Comparison of ENCODE assay signal across 31 cellular contexts in the genomic region with DNA sequence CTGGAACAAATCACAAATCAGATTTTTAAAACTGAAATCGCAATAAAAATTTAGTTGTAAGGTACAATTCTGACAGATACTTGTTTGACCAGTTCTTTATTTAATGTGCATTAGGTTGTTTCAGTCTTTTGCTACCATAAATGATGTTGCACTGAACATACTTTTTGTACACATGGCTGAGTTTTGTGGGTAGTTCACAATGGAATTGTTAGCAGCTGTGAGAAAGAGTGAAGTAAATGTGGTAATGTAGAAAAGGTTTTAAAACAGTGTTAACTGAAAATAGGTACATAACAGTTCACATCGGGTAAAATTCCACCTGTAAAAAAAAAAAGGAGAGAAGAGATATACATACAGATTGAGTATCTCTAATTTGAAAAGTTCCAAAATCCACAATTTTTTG. TPM values are rescaled to one million over a fixed set of nuclear protein-coding genes. Genes with fewer than 3 reads are reported as not detected.
DNase-seq lines count a peak whose midpoint lies in the region; ATAC-seq, FAIRE-seq and TF ChIP-seq lines count a peak whose summit lies in the region.
"Had no signal": no experiment of that assay in that cellular context is flagged by ENCODE, and none has a peak within 500 bp of the region (broad histone marks: within the 10 kb centered on the region; RNA-seq: fewer than 3 reads in every experiment).

No MANE protein-coding gene starts in this region.

- H3F3A ChIP-seq in OCI-LY1 (ENCODE audit: insufficient read depth, low read length) = 0 out of 2 replicates have a peak, but pooled peaks cover 5% of the 10 kb centered on the region

- TF ChIP-seq POLR2A in HepG2 (IDR thresholded peaks at IDR 0.05; ENCODE audit: insufficient read depth in 1 of 2, low read depth in 2 of 2, low read length in 2 of 2) (no peak), right lobe of liver (IDR thresholded peaks at IDR 0.05) (no peak)

- DNase-seq in HepG2 (ENCODE audit: low spot score) (no peak), right lobe of liver (no peak), coronary artery (ENCODE audit: low spot score) (no peak), heart right ventricle (no peak), MCF 10A (ENCODE audit: unreplicated experiment) (no peak), OCI-M2 (lab: John Stamatoyannopoulos, UW; ENCODE audit: unreplicated experiment) (no peak)
- no peak for DNase-seq in activated T-cell treated with anti-CD3 and anti-CD28 coated beads, Interleukin-2, amount 50 U/mL, for 1 hour
- DNase-seq: 8988T; activated CD4-positive, alpha-beta memory T cell treated with anti-CD3 and anti-CD28 coated beads, Interleukin-2, amount 10 ng/mL, durations not matched to agents 7 days and 5 days; activated CD4-positive, alpha-beta T cell treated with anti-CD3 and anti-CD28 coated beads for 1 hour; activated CD8-positive, alpha-beta memory T cell treated with anti-CD3 and anti-CD28 coated beads, Interleukin-2, amount 50 U/mL, for 48 hours; caudate nucleus; dermis blood vessel endothelial cell; foreskin keratinocyte; HCEC 1CT; Kasumi-1; left colon; mammary epithelial cell; NCI-H1092 treated with DMSO at 0.1 percent for 48 hours; NCI-H2029; posterior cingulate gyrus; right cardiac atrium; RPMI8226; spleen; stimulated activated CD4-positive, alpha-beta T cell treated with anti-CD3 and anti-CD28 coated beads, Interleukin-2, amount 100 ng/mL, for 48 hours had no signal

- H3K27me3 ChIP-seq in HepG2 (ENCODE audit: control insufficient read depth in 1 of 2, insufficient read depth in 2 of 2, low read length in 2 of 2) (no peaks in the 10 kb centered on the region), right lobe of liver (no peaks in the 10 kb centered on the region), OCI-LY1 (ENCODE audit: insufficient read depth, low read length) (no peaks in the 10 kb centered on the region), heart right ventricle (no peaks in the 10 kb centered on the region)
- H3K27me3 ChIP-seq: ascending aorta, esophagus muscularis mucosa, foreskin keratinocyte, hepatocyte, spleen had no signal

- H3K4me3 Mint-ChIP-seq in MCF 10A (ENCODE audit: unreplicated experiment) = no peak overlapping the region
- H3K4me3 Mint-ChIP-seq: activated CD4-positive, alpha-beta memory T cell treated with anti-CD3 and anti-CD28 coated beads, Interleukin-2, amount 10 ng/mL, durations not matched to agents 7 days and 5 days; neural crest cell had no signal

- H3K27ac Mint-ChIP-seq in MCF 10A (ENCODE audit: low read depth, unreplicated experiment) = no peak overlapping the region
- H3K27ac Mint-ChIP-seq: activated CD4-positive, alpha-beta memory T cell treated with anti-CD3 and anti-CD28 coated beads, Interleukin-2, amount 10 ng/mL, durations not matched to agents 7 days and 5 days; activated naive CD4-positive, alpha-beta T cell treated with anti-CD3 and anti-CD28 coated beads, Interleukin-2, amount 50 U/mL, for 72 hours had no signal

- H3K79me2 ChIP-seq in HepG2 (ENCODE audit: insufficient read depth, low read length) = peaks cover 34% of the 10 kb centered on the region
- H3K79me2 ChIP-seq in OCI-LY1 (ENCODE audit: insufficient read depth, low read length) = peaks cover 32% of the 10 kb centered on the region

- H3K27me3 Mint-ChIP-seq in MCF 10A (ENCODE audit: insufficient read depth, unreplicated experiment) = no peaks in the 10 kb centered on the region
- H3K27me3 Mint-ChIP-seq: activated CD4-positive, alpha-beta memory T cell treated with anti-CD3 and anti-CD28 coated beads, Interleukin-2, amount 10 ng/mL, durations not matched to agents 7 days and 5 days had no signal

- H3K4me1 ChIP-seq in HepG2 (ENCODE audit: insufficient read depth, low read length) = peaks cover 54% of the 10 kb centered on the region
- peaks cover 0 to 7% (median 0%) of the 10 kb centered on the region in 4 donors for H3K4me1 ChIP-seq in right lobe of liver
- H3K4me1 ChIP-seq in OCI-LY1 (ENCODE audit: insufficient read depth, low read length, severe bottlenecking) = peaks cover 100% of the 10 kb centered on the region
- H3K4me1 ChIP-seq in heart right ventricle = peaks cover 0 to 21% (median 12%) of the 10 kb centered on the region in 9 donors
- H3K4me1 ChIP-seq: foreskin keratinocyte had no signal

- H3K36me3 ChIP-seq in HepG2 (replicated peaks in 1 of 2; ENCODE audit: control insufficient read depth in 1 of 2, insufficient read depth in 2 of 2, low read length in 2 of 2) = peaks cover 2 to 21% of the 10 kb centered on the region in 2 experiments; a peak in 4 of 5 replicates
- H3K36me3 ChIP-seq in right lobe of liver = peaks cover 0 to 9% (median 3%) of the 10 kb centered on the region in 4 donors
- H3K36me3 ChIP-seq in OCI-LY1 (ENCODE audit: insufficient read depth, low read length) = peaks cover 32% of the 10 kb centered on the region; the same call in 1 of the 2 replicates
- peaks cover 0 to 52% (median 4%) of the 10 kb centered on the region in 9 donors for H3K36me3 ChIP-seq in heart right ventricle
- H3K36me3 ChIP-seq: ascending aorta had no signal

- CTCF ChIA-PET in HepG2 (lab: Yijun Ruan, JAX; ENCODE audit: low intra/inter-chr PET ratio, low total read pairs) (no interaction called here), MCF 10A (lab: Yijun Ruan, JAX) (no interaction called here)

- no peak for TF ChIP-seq EP300 in HepG2 (IDR thresholded peaks at IDR 0.05; ENCODE audit: low read depth in 2 of 2, low read length in 2 of 2)
- TF ChIP-seq EP300 in HepG2 (CRISPR knock-in tag; IDR thresholded peaks at IDR 0.05; ENCODE audit: borderline replicate concordance) = no peak

- no peaks in the 10 kb centered on the region for H3K4me1 Mint-ChIP-seq in MCF 10A (ENCODE audit: insufficient read depth, unreplicated experiment)
- H3K4me1 Mint-ChIP-seq: neural crest cell had no signal

- H3K36me3 Mint-ChIP-seq in MCF 10A (ENCODE audit: insufficient read depth, unreplicated experiment) = peaks cover 65% of the 10 kb centered on the region

- TF ChIP-seq RAD21 in HepG2 (CRISPR knock-in tag; IDR thresholded peaks at IDR 0.05) = no peak

- POLR2A ChIA-PET in HepG2 (lab: Yijun Ruan, JAX) = interaction anchor here (1.5 to 1.8 kb wide), 2 partner anchors 9 to 14 kb away, joined by 5 to 7 read pairs; no protein-coding TSS in a partner anchor
- POLR2A ChIA-PET in MCF 10A (lab: Yijun Ruan, JAX) = interaction anchor here (0.8 to 1.6 kb wide), 3 partner anchors 8 to 523 kb away, joined by 3 read pairs; no protein-coding TSS in a partner anchor

- WGBS in HepG2 (ENCODE audit: low lambda C conversion rate) = 89% methylated on average over 2 of the region's 2 CpGs
- WGBS in right lobe of liver (ENCODE audit: insufficient coverage, low coverage, low lambda C conversion rate, missing lambda C conversion rate) = 90% methylated on average over 2 of the region's 2 CpGs
- 91 to 94% methylated on average over 2 of the region's 2 CpGs for WGBS in heart right ventricle, 2 donors

- TF ChIP-seq CTCF in HepG2 (CRISPR knock-in tag; IDR thresholded peaks at IDR 0.05) (no peak), right lobe of liver (IDR thresholded peaks at IDR 0.05) (no peak), OCI-LY1 (IDR thresholded peaks at IDR 0.05; ENCODE audit: low read length) (no peak), coronary artery (IDR thresholded peaks at IDR 0.05) (no peak), heart right ventricle (IDR thresholded peaks at IDR 0.05) (no peak), MCF 10A (IDR thresholded peaks at IDR 0.05; ENCODE audit: unreplicated experiment) (no peak)

- H3K9ac ChIP-seq in HepG2 (ENCODE audit: insufficient read depth, low read depth, low read length) (peak overlapping the region; percentile 49; the same call in 1 of the 2 replicates), OCI-LY1 (ENCODE audit: low read length) (peak overlapping the region; percentile 60)

- H4K20me1 ChIP-seq in HepG2 (ENCODE audit: insufficient read depth, low read length) = no peaks in the 10 kb centered on the region
- no peaks in the 10 kb centered on the region for H4K20me1 ChIP-seq in OCI-LY1 (ENCODE audit: insufficient read depth, low read length)

- H3K4me2 ChIP-seq in HepG2 (ENCODE audit: low read depth, low read length) (peak overlapping the region; percentile 46; the same call in 1 of the 2 replicates), OCI-LY1 (ENCODE audit: low read length) (peak overlapping the region; percentile 63)
- H3K4me2 ChIP-seq: hepatocyte had no signal

- in situ Hi-C loops in HepG2 (cut with HindIII; ENCODE audit: extremely low pct_ligation_motif_present, low pct_unique_long_range_greater_than_20kb) = no loop called here

- H3K9me3 ChIP-seq in HepG2 (ENCODE audit: low read length) (no peaks in the 10 kb centered on the region), right lobe of liver (no peaks in the 10 kb centered on the region), OCI-LY1 (ENCODE audit: low read length) (no peaks in the 10 kb centered on the region), heart right ventricle (no peaks in the 10 kb centered on the region)
- H3K9me3 ChIP-seq: ascending aorta, esophagus muscularis mucosa, spleen had no signal

- no peak for FAIRE-seq in HepG2 (lab: Jason Lieb, UNC)

- no peaks in the 10 kb centered on the region for H3K9me3 Mint-ChIP-seq in MCF 10A (ENCODE audit: unreplicated experiment)
- H3K9me3 Mint-ChIP-seq: activated CD4-positive, alpha-beta memory T cell treated with anti-CD3 and anti-CD28 coated beads, Interleukin-2, amount 10 ng/mL, durations not matched to agents 7 days and 5 days; activated naive CD4-positive, alpha-beta T cell treated with anti-CD3 and anti-CD28 coated beads, Interleukin-2, amount 50 U/mL, for 72 hours; neural crest cell had no signal

- H3K4me3 ChIP-seq in HepG2 (replicated peaks in 1 of 3; ENCODE audit: insufficient read depth in 1 of 3, low read depth in 2 of 3, low read length in 3 of 3) (no peak overlapping the region; a peak in 1 of 6 replicates), right lobe of liver (no peak overlapping the region), OCI-LY1 (ENCODE audit: low read depth, low read length, poor library complexity, severe bottlenecking) (peak overlapping the region; percentile 39), coronary artery (no peak overlapping the region), heart right ventricle (no peak overlapping the region)
- H3K4me3 ChIP-seq: ascending aorta, esophagus muscularis mucosa, hepatocyte, spleen had no signal

- intact Hi-C loops in HepG2 (cut with micrococcal nuclease; ENCODE audit: unreplicated experiment) (loop anchor here (2.0 kb wide), 1 partner anchor 14 kb away; no protein-coding TSS in a partner anchor), right lobe of liver (cut with DNase I) (no loop called here), heart right ventricle (cut with DNase I) (no loop called here), MCF 10A (cut with micrococcal nuclease) (no loop called here)

- H3K27ac ChIP-seq in HepG2 (ENCODE audit: extremely low read length, insufficient read depth, low read length) (peak overlapping the region; percentile 83), right lobe of liver (no peak overlapping the region), OCI-LY1 (ENCODE audit: low read depth, low read length, poor library complexity, severe bottlenecking) (peak overlapping the region; percentile 95), coronary artery (peak overlapping the region; percentile 22 to 54), heart right ventricle (no peak overlapping the region)
- H3K27ac ChIP-seq: esophagus muscularis mucosa, foreskin keratinocyte, hepatocyte had no signal

- ATAC-seq in HepG2 (no peak), right lobe of liver (no peak), heart right ventricle (no peak)
- ATAC-seq: activated naive CD4-positive, alpha-beta T cell treated with anti-CD3 and anti-CD28 coated beads, Interleukin-2, amount 50 U/mL, for 72 hours; foreskin keratinocyte; left colon had no signal

- BruUV-seq in HepG2 (replicated peaks; lab: Mats Ljungman, UMichigan) = no TSS peak
- BruUV-seq in MCF 10A (replicated peaks; lab: Mats Ljungman, UMichigan) = no TSS peak

- no peaks in the 10 kb centered on the region for H3K9me2 ChIP-seq in OCI-LY1 (ENCODE audit: low read depth, low read length)

- H2AFZ ChIP-seq in HepG2 (ENCODE audit: low read length) = no peak overlapping the region
- H2AFZ ChIP-seq in OCI-LY1 (ENCODE audit: low read length) = no peak overlapping the region
- H2AFZ ChIP-seq: hepatocyte had no signal

RNA-seq across cellular contexts. Expression of gene MRPS27, which starts 25.6 kb away (rescaled TPM):
- total RNA-seq in HepG2 (2016; rRNA removed; fragmentation: Illumina TruSeq; extraction: Trizol) = 115 and 139 TPM in 2 replicates
- 17.5 and 21.2 TPM in 2 replicates for total RNA-seq in HepG2 (2016; cell fraction: cytosol; rRNA removed; fragmentation: Illumina TruSeq; extraction: Trizol; ENCODE audit: low read depth)
- total RNA-seq in HepG2 (2016; cell fraction: insoluble cytoplasmic fraction; rRNA removed; fragmentation: Illumina TruSeq; extraction: Trizol) = 116 and 136 TPM in 2 replicates
- total RNA-seq in HepG2 (2016; cell fraction: membrane; rRNA removed; fragmentation: Illumina TruSeq; extraction: Trizol) = 84.2 and 94.1 TPM in 2 replicates
- total RNA-seq in HepG2 (2016; cell fraction: nucleus; rRNA removed; fragmentation: Illumina TruSeq; extraction: Trizol) = 105 and 107 TPM in 2 replicates
- 69.9 and 71.8 TPM in 2 replicates for polyA plus RNA-seq in HepG2 (2011; rRNA removed)
- 61.9 and 69.4 TPM in 2 replicates for polyA plus RNA-seq in HepG2 (2011; cell fraction: cytosol; rRNA removed)
- polyA plus RNA-seq in HepG2 (2011; cell fraction: nucleus; rRNA removed) = 35.6 and 40.4 TPM in 2 replicates
- polyA plus RNA-seq in HepG2 (2012) = 50.1 and 50.6 TPM in 2 replicates
- 15.3 and 16.9 TPM in 2 replicates for polyA plus RNA-seq in HepG2 (2016; cell fraction: cytosol; fragmentation: Illumina TruSeq; extraction: Trizol; ENCODE audit: low read depth)
- 115 and 117 TPM in 2 replicates for polyA plus RNA-seq in HepG2 (2016; cell fraction: insoluble cytoplasmic fraction; fragmentation: Illumina TruSeq; extraction: Trizol; ENCODE audit: low read depth)
- polyA plus RNA-seq in HepG2 (2016; cell fraction: membrane; fragmentation: Illumina TruSeq; extraction: Trizol; ENCODE audit: low read depth) = 55.5 and 63.7 TPM in 2 replicates
- polyA plus RNA-seq in HepG2 (2016; cell fraction: nucleus; fragmentation: Illumina TruSeq; extraction: Trizol; ENCODE audit: insufficient read depth, low read depth) = 77.0 and 147 TPM in 2 replicates
- 215 and 246 TPM in 2 replicates for polyA minus RNA-seq in HepG2 (2011; rRNA and poly(A)+ RNA removed; ENCODE audit: low replicate concordance)
- polyA minus RNA-seq in HepG2 (2011; cell fraction: cytosol; rRNA and poly(A)+ RNA removed) = 76.1 and 103 TPM in 2 replicates
- 93.1 and 114 TPM in 2 replicates for polyA minus RNA-seq in HepG2 (2011; cell fraction: nucleus; rRNA and poly(A)+ RNA removed)
- 10 to 100 TPM; 28.6 to 40.3 (median 36.0) TPM for total RNA-seq in right lobe of liver
- total RNA-seq in heart right ventricle = 10 to 100 TPM; 55.7 to 91.8 (median 79.2) TPM
- polyA plus RNA-seq in heart right ventricle = 10 to 100 TPM; 20.8 to 42.9 TPM
- 60.8 and 68.5 TPM in 2 replicates for total RNA-seq in MCF 10A (2022)

RNA-seq across cellular contexts. Expression of gene PTCD2, which starts 25.7 kb away (rescaled TPM):
- total RNA-seq in HepG2 (2016; rRNA removed; fragmentation: Illumina TruSeq; extraction: Trizol) (6.4 and 7.0 TPM in 2 replicates), right lobe of liver (1 to 10 TPM; 4.3 to 8.5 (median 6.7) TPM), heart right ventricle (10 to 100 TPM; 11.3 to 28.9 (median 22.5) TPM), MCF 10A (2022) (20.3 and 20.6 TPM in 2 replicates)
- total RNA-seq in HepG2 (2016; cell fraction: cytosol; rRNA removed; fragmentation: Illumina TruSeq; extraction: Trizol; ENCODE audit: low read depth) = 1.2 and 1.8 TPM in 2 replicates
- total RNA-seq in HepG2 (2016; cell fraction: insoluble cytoplasmic fraction; rRNA removed; fragmentation: Illumina TruSeq; extraction: Trizol) = 7.0 and 9.2 TPM in 2 replicates
- total RNA-seq in HepG2 (2016; cell fraction: membrane; rRNA removed; fragmentation: Illumina TruSeq; extraction: Trizol) = 3.4 TPM in 2 replicates
- 11.4 and 14.2 TPM in 2 replicates for total RNA-seq in HepG2 (2016; cell fraction: nucleus; rRNA removed; fragmentation: Illumina TruSeq; extraction: Trizol)
- polyA plus RNA-seq in HepG2 (2011; rRNA removed) (5.3 and 5.5 TPM in 2 replicates), heart right ventricle (1 to 10 TPM; 1.8 to 4.4 TPM)
- 2.2 and 3.7 TPM in 2 replicates for polyA plus RNA-seq in HepG2 (2011; cell fraction: cytosol; rRNA removed)
- 9.0 and 11.4 TPM in 2 replicates for polyA plus RNA-seq in HepG2 (2011; cell fraction: nucleus; rRNA removed)
- polyA plus RNA-seq in HepG2 (2012) = 3.9 and 4.5 TPM in 2 replicates
- polyA plus RNA-seq in HepG2 (2016; cell fraction: cytosol; fragmentation: Illumina TruSeq; extraction: Trizol; ENCODE audit: low read depth) = 0.70 and 0.74 TPM in 2 replicates
- 8.3 and 9.4 TPM in 2 replicates for polyA plus RNA-seq in HepG2 (2016; cell fraction: insoluble cytoplasmic fraction; fragmentation: Illumina TruSeq; extraction: Trizol; ENCODE audit: low read depth)
- 1.6 and 2.1 TPM in 2 replicates for polyA plus RNA-seq in HepG2 (2016; cell fraction: membrane; fragmentation: Illumina TruSeq; extraction: Trizol; ENCODE audit: low read depth)
- polyA plus RNA-seq in HepG2 (2016; cell fraction: nucleus; fragmentation: Illumina TruSeq; extraction: Trizol; ENCODE audit: insufficient read depth, low read depth) = 13.3 and 14.0 TPM in 2 replicates
- polyA minus RNA-seq in HepG2 (2011; rRNA and poly(A)+ RNA removed; ENCODE audit: low replicate concordance) = 6.7 and 16.5 TPM in 2 replicates
- 2.5 and 3.2 TPM in 2 replicates for polyA minus RNA-seq in HepG2 (2011; cell fraction: cytosol; rRNA and poly(A)+ RNA removed)
- polyA minus RNA-seq in HepG2 (2011; cell fraction: nucleus; rRNA and poly(A)+ RNA removed) = 19.2 and 20.8 TPM in 2 replicates

Comparison
In these comparisons a context has a peak if more than half of its experiments do, and no peak if none do; other contexts are left out.
1. H3K27ac ChIP-seq: peak in HepG2 (single experiment), OCI-LY1 (single experiment) and coronary artery (2 of 2); none in right lobe of liver (0 of 3) and heart right ventricle (0 of 10).